8 cellular contexts compared by ENCODE assay signal in genomic region chr1:239882967-239883366, GRCh38.
"Had no signal": no experiment of that assay in that cellular context is flagged by ENCODE, and none has a peak within 500 bp of the region (broad histone marks: within the 10 kb centered on the region; RNA-seq: fewer than 3 reads in every experiment).

No MANE protein-coding gene starts in this region.

- H3K9me3 ChIP-seq: HAP-1 had no signal

- H3K4me3 ChIP-seq: GM23248, HAP-1, K562 had no signal

- DNase-seq: GM23248, GOT3, H7, IMR-90, KG1 had no signal

- ATAC-seq: HCT116, K562 had no signal

- H2AFZ ChIP-seq: GM23248 had no signal

- H3K4me1 ChIP-seq: HAP-1 had no signal

- H3K9ac ChIP-seq: GM23248 had no signal

- H3K36me3 ChIP-seq: HAP-1 had no signal

- H3K27ac ChIP-seq: GM23248 had no signal
